In the genomic region with DNA sequence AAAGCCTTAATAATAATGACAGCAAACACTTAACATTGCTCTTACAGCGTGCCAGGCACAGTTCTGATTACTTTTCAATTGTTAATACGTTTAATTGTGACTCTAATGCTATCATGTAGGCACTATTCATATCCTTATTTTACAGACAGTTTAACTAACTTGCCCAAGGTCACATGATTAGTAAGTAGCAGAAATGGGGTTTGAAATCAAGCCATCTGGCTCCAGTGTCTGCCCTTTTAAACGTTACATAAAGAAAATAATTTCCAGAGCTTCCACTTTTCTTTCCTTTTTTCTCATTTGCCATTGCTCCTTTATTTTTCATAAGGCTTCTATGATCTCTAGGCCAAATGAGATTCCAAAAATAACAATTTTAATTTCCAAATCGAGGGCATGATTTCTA, we compare ENCODE assay signal across 24 cellular contexts. TPM values are rescaled to one million over a fixed set of nuclear protein-coding genes. Genes with fewer than 3 reads are reported as not detected.
A peak's percentile ranks its signal among the peaks of the same experiment; 100 is the strongest.
DNase-seq lines count a peak whose midpoint lies in the region; ATAC-seq and TF ChIP-seq lines count a peak whose summit lies in the region.
"Had no signal": no experiment of that assay in that cellular context is flagged by ENCODE, and none has a peak within 500 bp of the region (broad histone marks: within the 10 kb centered on the region; RNA-seq: fewer than 3 reads in every experiment).

No MANE protein-coding gene starts in this region.

- H4K20me1 ChIP-seq in GM23248 (ENCODE audit: insufficient read depth): no peaks in the 10 kb centered on the region

- H3K9ac ChIP-seq in GM23248 (no peak overlapping the region), subcutaneous abdominal adipose tissue (ENCODE audit: low read length in 5 of 5) (peak overlapping the region in 1 of 5 donors; percentile 8)

- TF ChIP-seq CTCF in activated B cell treated with CpG ODN at 0.5 μM for 24 hours (IDR thresholded peaks at IDR 0.05) (no peak), fibroblast of pulmonary artery (IDR thresholded peaks at IDR 0.05; ENCODE audit: low read length, missing control alignments) (no peak), stomach (IDR thresholded peaks at IDR 0.05) (no peak)

- H3K27me3 Mint-ChIP-seq in activated B cell treated with CpG ODN at 0.5 μM for 24 hours: no peaks in the 10 kb centered on the region
- H3K27me3 Mint-ChIP-seq: activated naive CD8-positive, alpha-beta T cell treated with anti-CD3 and anti-CD28 coated beads, Interleukin-2, amount 50 U/mL, for 24 hours; CD4-positive, alpha-beta T cell had no signal

- no peaks in the 10 kb centered on the region for H3K36me3 Mint-ChIP-seq in activated B cell treated with CpG ODN at 0.5 μM for 24 hours (ENCODE audit: low read depth)

- POLR2A ChIA-PET in activated B cell treated with CpG ODN at 0.5 μM for 24 hours (lab: Charles Lee): interaction anchor here (1.6 kb wide), 1 partner anchor 28 kb away, joined by 5 read pairs; no protein-coding TSS in a partner anchor

- WGBS in GM23248 (ENCODE audit: low coverage in 1 of 2, low lambda C conversion rate in 2 of 2, missing lambda C conversion rate in 2 of 2), 2 experiments: 32 to 33% methylated on average over 4 of the region's 4 CpGs
- WGBS in stomach, 5 donors: 31 to 41% (median 36%) methylated on average over 4 of the region's 4 CpGs

- in situ Hi-C loops in GM23248 (cut with MboI): no loop called here

- no peaks in the 10 kb centered on the region for H3F3A ChIP-seq in GM23248 (ENCODE audit: insufficient read depth)

- no peaks in the 10 kb centered on the region for H3K9me3 ChIP-seq in GM23248 (ENCODE audit: low read depth)
- H3K9me3 ChIP-seq in subcutaneous abdominal adipose tissue (ENCODE audit: control insufficient read depth in 5 of 5, low read length in 5 of 5): no peaks in the 10 kb centered on the region
- H3K9me3 ChIP-seq in stomach: no peaks in the 10 kb centered on the region
- H3K9me3 ChIP-seq: heart left ventricle, left ventricle myocardium inferior, right lobe of liver, SJSA1, suprapubic skin had no signal

- no peaks in the 10 kb centered on the region for H3K9me3 Mint-ChIP-seq in activated B cell treated with CpG ODN at 0.5 μM for 24 hours
- H3K9me3 Mint-ChIP-seq: CD4-positive, alpha-beta T cell had no signal

- CTCF ChIA-PET in activated B cell treated with CpG ODN at 0.5 μM for 24 hours (lab: Charles Lee): no interaction called here

- no peaks in the 10 kb centered on the region for H3K36me3 ChIP-seq in GM23248 (ENCODE audit: low read depth)
- no peaks in the 10 kb centered on the region for H3K36me3 ChIP-seq in subcutaneous abdominal adipose tissue (ENCODE audit: control insufficient read depth in 5 of 5, insufficient read depth in 5 of 5, low read length in 5 of 5)
- H3K36me3 ChIP-seq in stomach: no peaks in the 10 kb centered on the region
- H3K36me3 ChIP-seq: heart left ventricle, left ventricle myocardium inferior, right lobe of liver, suprapubic skin, WERI-Rb-1 had no signal

- no peaks in the 10 kb centered on the region for H3K27me3 ChIP-seq in GM23248 (replicated peaks; ENCODE audit: insufficient read depth)
- H3K27me3 ChIP-seq in subcutaneous abdominal adipose tissue (ENCODE audit: control insufficient read depth in 5 of 5, insufficient read depth in 4 of 5, low read length in 5 of 5): no peaks in the 10 kb centered on the region
- no peaks in the 10 kb centered on the region for H3K27me3 ChIP-seq in stomach
- H3K27me3 ChIP-seq: heart left ventricle, right lobe of liver, SJSA1, suprapubic skin had no signal

- ATAC-seq in activated B cell treated with CpG ODN at 0.5 μM for 24 hours (ENCODE audit: low read depth): no peak
- ATAC-seq in GM21447 (IDR thresholded peaks at IDR 0.05; ENCODE audit: unreplicated experiment): no peak
- ATAC-seq: activated naive CD8-positive, alpha-beta T cell treated with anti-CD3 and anti-CD28 coated beads, Interleukin-2, amount 50 U/mL, for 24 hours; heart left ventricle; K562 had no signal

- no peaks in the 10 kb centered on the region for H3K9me2 ChIP-seq in GM23248 (ENCODE audit: insufficient read depth)

- H3K27ac Mint-ChIP-seq in activated B cell treated with CpG ODN at 0.5 μM for 24 hours: peak overlapping the region; percentile 37
- H3K27ac Mint-ChIP-seq: activated naive CD8-positive, alpha-beta T cell treated with anti-CD3 and anti-CD28 coated beads, Interleukin-2, amount 50 U/mL, for 24 hours; CD4-positive, alpha-beta T cell; nephron progenitor cell had no signal

- no peak overlapping the region for H3K4me3 Mint-ChIP-seq in activated B cell treated with CpG ODN at 0.5 μM for 24 hours
- H3K4me3 Mint-ChIP-seq: activated naive CD8-positive, alpha-beta T cell treated with anti-CD3 and anti-CD28 coated beads, Interleukin-2, amount 50 U/mL, for 24 hours; CD4-positive, alpha-beta T cell; nephron progenitor cell had no signal

- H3K4me3 ChIP-seq in GM23248: no peak overlapping the region
- H3K4me3 ChIP-seq in fibroblast of pulmonary artery (replicated peaks; ENCODE audit: low read depth, low read length): no peak overlapping the region
- H3K4me3 ChIP-seq in subcutaneous abdominal adipose tissue (ENCODE audit: low read depth in 1 of 5, low read length in 5 of 5): no peak overlapping the region
- H3K4me3 ChIP-seq in stomach: no peak overlapping the region
- H3K4me3 ChIP-seq: heart left ventricle, K562, left ventricle myocardium inferior, right lobe of liver, SJSA1, suprapubic skin had no signal

- intact Hi-C loops in activated B cell treated with CpG ODN at 0.5 μM for 24 hours (cut with micrococcal nuclease): no loop called here
- intact Hi-C loops in stomach (cut with DNase I; ENCODE audit: low total_unique reads): no loop called here

- TF ChIP-seq EP300 in stomach (IDR thresholded peaks at IDR 0.05): no peak

- H2AFZ ChIP-seq in GM23248: peak overlapping the region; percentile 46

- no peaks in the 10 kb centered on the region for H3K79me2 ChIP-seq in GM23248 (ENCODE audit: insufficient read depth)

- H3K27ac ChIP-seq in GM23248 (no peak overlapping the region), subcutaneous abdominal adipose tissue (ENCODE audit: low read depth, low read length) (peak overlapping the region; percentile 52), stomach (no peak overlapping the region)
- H3K27ac ChIP-seq: heart left ventricle, left ventricle myocardium inferior, right lobe of liver, SJSA1, suprapubic skin, WERI-Rb-1 had no signal

- DNase-seq in GM23248 (no peak), activated B cell treated with CpG ODN at 0.5 μM for 24 hours (no peak), fibroblast of pulmonary artery (ENCODE audit: low read depth) (peak; percentile 23), dermis blood vessel endothelial cell (no peak), stomach (no peak), NCI-H146 (lab: John Stamatoyannopoulos, UW) (no peak)
- DNase-seq: activated CD4-positive, alpha-beta T cell treated with anti-CD3 and anti-CD28 coated beads, Interleukin-2, amount 50 U/mL, for 48 hours; activated effector memory CD4-positive, alpha-beta T cell treated with Interleukin-2 at 50 U/mL for 16 hours; activated naive CD8-positive, alpha-beta T cell treated with anti-CD3 and anti-CD28 coated beads, Interleukin-2, amount 50 U/mL, for 24 hours; CD4-positive, alpha-beta T cell; cortex of kidney; HCEC 1CT; heart left ventricle; left ventricle myocardium inferior; MM.1S; NCI-H2029; nephron progenitor cell; right lobe of liver; WERI-Rb-1 had no signal

- no peak for TF ChIP-seq POLR2A in stomach (IDR thresholded peaks at IDR 0.05)

- peaks cover 22% of the 10 kb centered on the region for H3K4me1 Mint-ChIP-seq in activated B cell treated with CpG ODN at 0.5 μM for 24 hours
- H3K4me1 Mint-ChIP-seq: activated naive CD8-positive, alpha-beta T cell treated with anti-CD3 and anti-CD28 coated beads, Interleukin-2, amount 50 U/mL, for 24 hours; nephron progenitor cell had no signal

- H3K4me1 ChIP-seq in GM23248 (ENCODE audit: insufficient read depth): no peaks in the 10 kb centered on the region
- H3K4me1 ChIP-seq in subcutaneous abdominal adipose tissue (ENCODE audit: control insufficient read depth in 5 of 5, insufficient read depth in 5 of 5, low read length in 5 of 5): peaks cover 0 to 9% (median 0%) of the 10 kb centered on the region in 5 donors
- no peaks in the 10 kb centered on the region for H3K4me1 ChIP-seq in stomach
- H3K4me1 ChIP-seq: heart left ventricle, left ventricle myocardium inferior, right lobe of liver, SJSA1 had no signal

- H3K4me2 ChIP-seq in GM23248 (ENCODE audit: unreplicated experiment): no peak overlapping the region

RNA-seq across cellular contexts. Expression of a gene that starts 50.6 kb away (rescaled TPM):
- 13.5 and 19.6 TPM in 2 replicates for total RNA-seq in GM23248 (2014; rRNA removed; shearing (Covaris generic))
- polyA plus RNA-seq in GM23248 (2016; fragmentation: Nextera tagmentation; extraction: Ambion mirVana) (1.6 and 3.4 TPM in 2 replicates), stomach (1 to 10 TPM in 1 of 3 donors, under 1 TPM in 2; 0.56 to 3.7 (median 0.61) TPM)
- total RNA-seq in activated B cell treated with CpG ODN at 0.5 μM for 24 hours (51.5 and 60.2 TPM in 2 replicates), dermis blood vessel endothelial cell (0.68 and 1.6 TPM in 2 replicates), stomach (10 to 100 TPM in 2 of 5 donors, 1 to 10 TPM in 2, under 1 TPM in 1; 0.87 to 19.8 (median 7.1) TPM)
